21 cellular contexts compared by ENCODE assay signal in the genomic region with DNA sequence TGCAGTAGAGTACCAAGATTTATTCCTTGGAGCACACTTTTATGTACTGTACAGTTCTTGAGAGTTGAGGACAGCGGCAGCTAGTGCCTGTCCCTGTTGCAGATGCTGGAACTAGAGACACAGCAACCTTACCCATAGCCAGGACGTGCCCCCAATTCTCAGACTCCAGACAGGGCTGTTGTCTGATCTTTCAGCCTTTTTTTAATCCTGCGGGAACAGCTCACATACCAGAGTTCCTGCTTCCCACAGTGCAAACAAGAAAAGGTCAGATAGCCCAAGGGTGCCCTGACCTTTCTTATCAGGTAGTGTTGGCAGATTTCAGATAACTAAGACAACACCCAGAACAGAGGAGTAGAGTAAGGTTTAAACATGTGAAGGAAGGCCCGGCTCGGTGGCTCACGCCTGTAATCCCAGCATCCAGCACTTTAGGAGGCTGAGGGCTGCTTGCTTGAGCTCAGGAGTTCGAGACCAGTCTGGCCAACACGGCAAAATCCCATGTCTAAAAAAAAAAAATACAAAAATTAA.
DNase-seq lines count a peak whose midpoint lies in the region; ATAC-seq and TF ChIP-seq lines count a peak whose summit lies in the region.
"Had no signal": no experiment of that assay in that cellular context is flagged by ENCODE, and none has a peak within 500 bp of the region (broad histone marks: within the 10 kb centered on the region; RNA-seq: fewer than 3 reads in every experiment).

No MANE protein-coding gene starts in this region.

- peak overlapping the region in 2 of 4 donors; percentile 41 to 58 for H3K27ac ChIP-seq in body of pancreas
- no peak overlapping the region for H3K27ac ChIP-seq in spleen
- H3K27ac ChIP-seq: WERI-Rb-1 had no signal

- 40 to 52% methylated on average over 8 of the region's 8 CpGs for WGBS in body of pancreas, 2 donors
- WGBS in spleen, 5 donors: 81 to 92% (median 89%) methylated on average over 8 of the region's 8 CpGs

- H3K27me3 ChIP-seq in body of pancreas (no peaks in the 10 kb centered on the region), spleen (replicated peaks in 1 of 7) (no peaks in the 10 kb centered on the region)
- H3K27me3 ChIP-seq: BE2C, sigmoid colon, thyroid gland had no signal

- ATAC-seq in body of pancreas (peak; percentile 64), left colon (peak; percentile 78), HG03520 (IDR thresholded peaks at IDR 0.05; ENCODE audit: unreplicated experiment) (no peak)
- no peak for ATAC-seq in stimulated activated naive CD8-positive, alpha-beta T cell treated with anti-CD3 and anti-CD28 coated beads, Interleukin-15, Interleukin-2, amounts not matched to agents 100 U/mL and 50 U/mL, for 24 hours

- no peaks in the 10 kb centered on the region for H3K9me3 ChIP-seq in body of pancreas
- no peaks in the 10 kb centered on the region for H3K9me3 ChIP-seq in spleen
- H3K9me3 ChIP-seq: BE2C, sigmoid colon, thyroid gland had no signal

- intact Hi-C loops in body of pancreas (cut with DNase I): no loop called here
- intact Hi-C loops in left colon (cut with DNase I, micrococcal nuclease): no loop called here
- intact Hi-C loops in spleen (cut with DNase I; ENCODE audit: low total_unique reads): no loop called here

- TF ChIP-seq POLR2A in body of pancreas (IDR thresholded peaks at IDR 0.05) (no peak), spleen (IDR thresholded peaks at IDR 0.05) (no peak)

- TF ChIP-seq CTCF in body of pancreas (IDR thresholded peaks at IDR 0.05): no peak
- TF ChIP-seq CTCF in spleen (IDR thresholded peaks at IDR 0.05 in 8 of 11, conservative IDR thresholded peaks at IDR 0.05 in 3 of 11): no peak

- H3K4me3 ChIP-seq in body of pancreas: no peak overlapping the region
- H3K4me3 ChIP-seq in spleen: no peak overlapping the region
- H3K4me3 ChIP-seq: thyroid gland had no signal

- H3K4me1 ChIP-seq in body of pancreas: peaks cover 28% of the 10 kb centered on the region
- H3K4me1 ChIP-seq in spleen: peaks cover 3 to 36% (median 17%) of the 10 kb centered on the region in 6 donors
- H3K4me1 ChIP-seq: BE2C had no signal

- H3K36me3 ChIP-seq in body of pancreas (replicated peaks in 1 of 2; ENCODE audit: insufficient read depth in 1 of 2, low read depth in 2 of 2) (no peaks in the 10 kb centered on the region), spleen (peaks cover 2 to 98% (median 46%) of the 10 kb centered on the region in 6 donors)
- H3K36me3 ChIP-seq: BE2C had no signal

- peak; percentile 25 for DNase-seq in HuH-7.5 (ENCODE audit: low spot score)
- DNase-seq in body of pancreas: peak in 1 of 4 donors; percentile 9
- no peak for DNase-seq in left colon
- peak; percentile 22 for DNase-seq in spleen
- no peak for DNase-seq in T-helper 9 cell
- no peak for DNase-seq in stimulated activated naive CD8-positive, alpha-beta T cell treated with anti-CD3 and anti-CD28 coated beads, Interleukin-15, Interleukin-2, amounts not matched to agents 100 U/mL and 50 U/mL, for 24 hours
- DNase-seq in DMS 273 (lab: John Stamatoyannopoulos, UW; ENCODE audit: unreplicated experiment): no peak
- DNase-seq: activated CD8-positive, alpha-beta memory T cell treated with anti-CD3 and anti-CD28 coated beads, Interleukin-2, amount 10 ng/mL, durations not matched to agents 7 days and 5 days; activated gamma-delta T cell treated with Interleukin-2 at 50 U/mL for 16 hours; BE2C; DMS153; immature natural killer cell; KBM-7; NCI-H1105; NCI-H82; sigmoid colon; stimulated activated CD4-positive, alpha-beta T cell treated with anti-CD3 and anti-CD28 coated beads, Interleukin-2, amount 100 ng/mL, for 48 hours; SW 1271; WERI-Rb-1 had no signal

Comparison
In these comparisons a context has a peak if more than half of its experiments do, and no peak if none do; other contexts are left out.
1. DNase-seq: peak in HuH-7.5 (single experiment) and spleen (single experiment); none in left colon (0 of 2), T-helper 9 cell (single experiment), stimulated activated naive CD8-positive, alpha-beta T cell treated with anti-CD3 and anti-CD28 coated beads, Interleukin-15, Interleukin-2, amounts not matched to agents 100 U/mL and 50 U/mL, for 24 hours (single experiment) and DMS 273 (single experiment).
2. ATAC-seq: peak in body of pancreas (single experiment) and left colon (single experiment); none in stimulated activated naive CD8-positive, alpha-beta T cell treated with anti-CD3 and anti-CD28 coated beads, Interleukin-15, Interleukin-2, amounts not matched to agents 100 U/mL and 50 U/mL, for 24 hours (single experiment) and HG03520 (single experiment).